ENCODE assay signal across 8 cellular contexts in genomic region chr11:727859-728748, GRCh38. TPM values are rescaled to one million over a fixed set of nuclear protein-coding genes. Genes with fewer than 3 reads are reported as not detected.
DNase-seq lines count a peak whose midpoint lies in the region; ATAC-seq and TF ChIP-seq lines count a peak whose summit lies in the region.

No MANE protein-coding gene starts in this region.

- H3K18ac ChIP-seq in H9 (ENCODE audit: insufficient read length, low read depth, low read length): no peak overlapping the region

- H3K36me3 Mint-ChIP-seq in H9 (ENCODE audit: insufficient read depth in 1 of 3, low read depth in 3 of 3): peaks cover 0 to 6% (median 0%) of the 10 kb centered on the region in 3 experiments; a peak in 2 of 7 replicates
- H3K36me3 Mint-ChIP-seq in activated CD8-positive, alpha-beta memory T cell treated with anti-CD3 and anti-CD28 coated beads, Interleukin-2, amount 10 ng/mL, durations not matched to agents 7 days and 5 days: no peaks in the 10 kb centered on the region
- no peaks in the 10 kb centered on the region for H3K36me3 Mint-ChIP-seq in endothelial cell (ENCODE audit: low read depth, unreplicated experiment)

- no peaks in the 10 kb centered on the region for H3K79me1 ChIP-seq in H9 (ENCODE audit: insufficient read depth, low read depth, low read length, poor library complexity, severe bottlenecking)

- H3K27ac ChIP-seq in H9 (ENCODE audit: insufficient read length, low read depth, low read length): no peak overlapping the region

- H3K36me3 ChIP-seq in mucosa of descending colon (ENCODE audit: low read depth): no peaks in the 10 kb centered on the region

- no peak overlapping the region for H2BK20ac ChIP-seq in H9 (ENCODE audit: low read depth, low read length, poor library complexity, severe bottlenecking)

- H3K9ac ChIP-seq in H9 (ENCODE audit: extremely low read depth, insufficient read length, low read length): no peak overlapping the region

- H3K79me2 ChIP-seq in H9 (ENCODE audit: insufficient read depth, low read length): no peaks in the 10 kb centered on the region

- H3K4me2 ChIP-seq in H9 (ENCODE audit: insufficient read depth, insufficient read length, low read length): no peak overlapping the region

- no CpG with 5 or more reads among the region's 31 CpGs for WGBS in H9 (ENCODE audit: extremely low coverage, insufficient read length, low lambda C conversion rate)

- H2BK120ac ChIP-seq in H9 (ENCODE audit: low read depth, low read length, poor library complexity, severe bottlenecking): no peak overlapping the region

- H4K91ac ChIP-seq in H9 (ENCODE audit: insufficient read length, low read depth, low read length): no peak overlapping the region

- no peak overlapping the region for H2AFZ ChIP-seq in H9 (ENCODE audit: low read length)

- H4K5ac ChIP-seq in H9 (ENCODE audit: insufficient read length, low read depth, low read length): no peak overlapping the region

- in situ Hi-C loops in Caki2 (cut with HindIII; ENCODE audit: low pct_unique_long_range_greater_than_20kb, low sequenced_read_pairs): no loop called here

- peaks cover 7% of the 10 kb centered on the region for H3K23me2 ChIP-seq in H9 (ENCODE audit: insufficient read length, low read depth, low read length, poor library complexity, severe bottlenecking)

- no peak overlapping the region for H4K8ac ChIP-seq in H9 (replicated peaks; ENCODE audit: insufficient read length, low read depth, low read length)

- CTCF ChIA-PET in activated CD8-positive, alpha-beta memory T cell treated with anti-CD3 and anti-CD28 coated beads, Interleukin-2, amount 10 ng/mL, durations not matched to agents 7 days and 5 days (lab: Charles Lee): interaction anchor here (0.8 to 10.1 kb wide), 17 partner anchors 11 to 193 kb away, joined by 3 to 150 read pairs (median 6); partner anchors contain the start of genes CEND1, DEAF1, HRAS and LMNTD2

- H2BK5ac ChIP-seq in H9 (ENCODE audit: insufficient read length, low read length): no peak overlapping the region

- intact Hi-C loops in mucosa of descending colon (cut with DNase I, micrococcal nuclease): loop anchor here (5.0 to 10.0 kb wide), 3 partner anchors 63 to 173 kb away; no protein-coding TSS in a partner anchor

- no peak overlapping the region for H3K4me3 Mint-ChIP-seq in H9
- H3K4me3 Mint-ChIP-seq in activated CD8-positive, alpha-beta memory T cell treated with anti-CD3 and anti-CD28 coated beads, Interleukin-2, amount 10 ng/mL, durations not matched to agents 7 days and 5 days: no peak overlapping the region
- no peak overlapping the region for H3K4me3 Mint-ChIP-seq in endothelial cell (ENCODE audit: unreplicated experiment)

- no peak overlapping the region; the same call in 1 of the 2 replicates for H3K14ac ChIP-seq in H9 (ENCODE audit: insufficient read depth, low read length)

- H3K9me3 ChIP-seq in H9 (ENCODE audit: control insufficient read depth, low read depth, low read length): no peaks in the 10 kb centered on the region
- H3K9me3 ChIP-seq in mucosa of descending colon: no peaks in the 10 kb centered on the region

- no peaks in the 10 kb centered on the region for H3K4me1 ChIP-seq in H9 (ENCODE audit: insufficient read depth, low read length)
- peaks cover 24% of the 10 kb centered on the region for H3K4me1 ChIP-seq in mucosa of descending colon (ENCODE audit: low read depth)

- H3K4ac ChIP-seq in H9 (ENCODE audit: low read depth, low read length): no peak overlapping the region

- H3K27ac Mint-ChIP-seq in H9 (no peak overlapping the region), endothelial cell (ENCODE audit: unreplicated experiment) (no peak overlapping the region)
- no peak overlapping the region for H3K27ac Mint-ChIP-seq in activated CD8-positive, alpha-beta memory T cell treated with anti-CD3 and anti-CD28 coated beads, Interleukin-2, amount 10 ng/mL, durations not matched to agents 7 days and 5 days

- no peaks in the 10 kb centered on the region for H3K27me3 ChIP-seq in H9 (ENCODE audit: insufficient read depth, low read length)

- H3K9me3 Mint-ChIP-seq in H9: no peaks in the 10 kb centered on the region
- no peaks in the 10 kb centered on the region for H3K9me3 Mint-ChIP-seq in activated CD8-positive, alpha-beta memory T cell treated with anti-CD3 and anti-CD28 coated beads, Interleukin-2, amount 10 ng/mL, durations not matched to agents 7 days and 5 days (ENCODE audit: low read depth)
- H3K9me3 Mint-ChIP-seq in endothelial cell (ENCODE audit: unreplicated experiment): no peaks in the 10 kb centered on the region

- H2BK12ac ChIP-seq in H9 (ENCODE audit: insufficient read length, low read depth, low read length): no peak overlapping the region

- H2BK15ac ChIP-seq in H9 (ENCODE audit: low read depth, low read length): no peak overlapping the region

- no peak overlapping the region for H3K4me3 ChIP-seq in mucosa of descending colon

- no peak overlapping the region for H2AK5ac ChIP-seq in H9 (ENCODE audit: insufficient read length, low read length)

- H3K23ac ChIP-seq in H9 (ENCODE audit: insufficient read length, low read depth, low read length): no peak overlapping the region

- peak; percentile 100 for TF ChIP-seq CTCF in H9 (conservative IDR thresholded peaks at IDR 0.05)
- TF ChIP-seq CTCF in endothelial cell (IDR thresholded peaks at IDR 0.05; ENCODE audit: unreplicated experiment): peak; percentile 91
- TF ChIP-seq CTCF in mucosa of descending colon (IDR thresholded peaks at IDR 0.05): peak; percentile 98

- no peak overlapping the region for H3K56ac ChIP-seq in H9 (ENCODE audit: insufficient read length, low read depth, low read length)

- peaks cover 5 to 18% of the 10 kb centered on the region in 2 experiments; a peak in 3 of 4 replicates for H3K4me1 Mint-ChIP-seq in H9
- peaks cover 14% of the 10 kb centered on the region for H3K4me1 Mint-ChIP-seq in activated CD8-positive, alpha-beta memory T cell treated with anti-CD3 and anti-CD28 coated beads, Interleukin-2, amount 10 ng/mL, durations not matched to agents 7 days and 5 days
- no peaks in the 10 kb centered on the region for H3K4me1 Mint-ChIP-seq in endothelial cell (ENCODE audit: unreplicated experiment)

- peak; percentile 93 for DNase-seq in Caki2 (ENCODE audit: low read depth)
- peak; percentile 89 for DNase-seq in H9
- DNase-seq in NCI-H748 (lab: John Stamatoyannopoulos, UW; ENCODE audit: unreplicated experiment): peak; percentile 80
- peak; percentile 87 for DNase-seq in activated CD8-positive, alpha-beta memory T cell treated with anti-CD3 and anti-CD28 coated beads, Interleukin-2, amount 10 ng/mL, durations not matched to agents 7 days and 5 days
- peak; percentile 86 for DNase-seq in endothelial cell (ENCODE audit: low spot score)
- DNase-seq in mucosa of descending colon: peak; percentile 88 to 91 (median 91)
- DNase-seq in stimulated activated CD8-positive, alpha-beta memory T cell treated with anti-CD3 and anti-CD28 coated beads, Interleukin-4, amount 100 ng/mL, for 24 hours (ENCODE audit: low read depth): peak; percentile 69

- H4K20me1 ChIP-seq in H9 (ENCODE audit: control insufficient read depth, insufficient read depth, insufficient read length): no peaks in the 10 kb centered on the region

- no peak overlapping the region for H3T11ph ChIP-seq in H9 (ENCODE audit: low read length)

- ATAC-seq in activated CD8-positive, alpha-beta memory T cell treated with anti-CD3 and anti-CD28 coated beads, Interleukin-2, amount 10 ng/mL, durations not matched to agents 7 days and 5 days: peak; percentile 69
- ATAC-seq in mucosa of descending colon: peak; percentile 80
- no peak for ATAC-seq in HG03196 (IDR thresholded peaks at IDR 0.05; ENCODE audit: unreplicated experiment)

- H3K27me3 Mint-ChIP-seq in H9 (ENCODE audit: low read depth) (peaks cover 3% of the 10 kb centered on the region; the same call in 1 of the 2 replicates), endothelial cell (ENCODE audit: unreplicated experiment) (peaks cover 6% of the 10 kb centered on the region)
- H3K27me3 Mint-ChIP-seq in activated CD8-positive, alpha-beta memory T cell treated with anti-CD3 and anti-CD28 coated beads, Interleukin-2, amount 10 ng/mL, durations not matched to agents 7 days and 5 days: peaks cover 6% of the 10 kb centered on the region

RNA-seq across cellular contexts. Expression of gene TALDO1, which starts 19.2 kb away (rescaled TPM):
- 1,239 and 1,416 TPM in 2 replicates for total RNA-seq in Caki2 (2014; rRNA removed; shearing (Covaris generic); ENCODE audit: low replicate concordance)
- total RNA-seq in H9 (2021): 268 and 300 TPM in 2 replicates
- total RNA-seq in activated CD8-positive, alpha-beta memory T cell treated with anti-CD3 and anti-CD28 coated beads, Interleukin-2, amount 10 ng/mL, durations not matched to agents 7 days and 5 days: 100 to 1,000 TPM; 249 to 293 TPM
- 123 TPM for total RNA-seq in endothelial cell (ENCODE audit: unreplicated experiment)
- total RNA-seq in mucosa of descending colon: 100 to 1,000 TPM; 101 to 158 (median 128) TPM

RNA-seq across cellular contexts. Expression of gene EPS8L2, which starts 22.1 kb away (rescaled TPM):
- 264 and 273 TPM in 2 replicates for total RNA-seq in Caki2 (2014; rRNA removed; shearing (Covaris generic); ENCODE audit: low replicate concordance)
- total RNA-seq in H9 (2021) (92.8 and 101 TPM in 2 replicates), endothelial cell (ENCODE audit: unreplicated experiment) (8.0 TPM), mucosa of descending colon (100 to 1,000 TPM; 176 to 335 (median 253) TPM)
- 10 to 100 TPM; 17.4 to 20.2 TPM for total RNA-seq in activated CD8-positive, alpha-beta memory T cell treated with anti-CD3 and anti-CD28 coated beads, Interleukin-2, amount 10 ng/mL, durations not matched to agents 7 days and 5 days

RNA-seq across cellular contexts. Expression of gene TMEM80, which starts 32.5 kb away (rescaled TPM):
- 6.3 and 15.6 TPM in 2 replicates for total RNA-seq in Caki2 (2014; rRNA removed; shearing (Covaris generic); ENCODE audit: low replicate concordance)
- 15.3 and 23.6 TPM in 2 replicates for total RNA-seq in H9 (2021)
- 10 to 100 TPM; 23.5 to 26.0 TPM for total RNA-seq in activated CD8-positive, alpha-beta memory T cell treated with anti-CD3 and anti-CD28 coated beads, Interleukin-2, amount 10 ng/mL, durations not matched to agents 7 days and 5 days
- 22.9 TPM for total RNA-seq in endothelial cell (ENCODE audit: unreplicated experiment)
- total RNA-seq in mucosa of descending colon: 10 to 100 TPM; 31.6 to 43.1 (median 38.0) TPM

RNA-seq across cellular contexts. Expression of gene DEAF1, which starts 33.1 kb away (rescaled TPM):
- 37.8 and 52.4 TPM in 2 replicates for total RNA-seq in Caki2 (2014; rRNA removed; shearing (Covaris generic); ENCODE audit: low replicate concordance)
- 67.3 and 68.6 TPM in 2 replicates for total RNA-seq in H9 (2021)
- 10 to 100 TPM; 39.0 to 40.1 TPM for total RNA-seq in activated CD8-positive, alpha-beta memory T cell treated with anti-CD3 and anti-CD28 coated beads, Interleukin-2, amount 10 ng/mL, durations not matched to agents 7 days and 5 days
- 118 TPM for total RNA-seq in endothelial cell (ENCODE audit: unreplicated experiment)
- total RNA-seq in mucosa of descending colon: 10 to 100 TPM; 25.1 to 35.7 (median 25.9) TPM

RNA-seq across cellular contexts. Expression of gene GATD1, which starts 49.2 kb away (rescaled TPM):
- 27.5 and 45.0 TPM in 2 replicates for total RNA-seq in Caki2 (2014; rRNA removed; shearing (Covaris generic); ENCODE audit: low replicate concordance)
- total RNA-seq in H9 (2021): 51.5 and 60.0 TPM in 2 replicates
- total RNA-seq in activated CD8-positive, alpha-beta memory T cell treated with anti-CD3 and anti-CD28 coated beads, Interleukin-2, amount 10 ng/mL, durations not matched to agents 7 days and 5 days: 10 to 100 TPM; 62.4 to 79.4 TPM
- total RNA-seq in endothelial cell (ENCODE audit: unreplicated experiment): 36.5 TPM
- total RNA-seq in mucosa of descending colon: 10 to 100 TPM; 51.9 to 58.8 (median 57.4) TPM
